ENCODE assay signal across 9 cellular contexts in the genomic region with DNA sequence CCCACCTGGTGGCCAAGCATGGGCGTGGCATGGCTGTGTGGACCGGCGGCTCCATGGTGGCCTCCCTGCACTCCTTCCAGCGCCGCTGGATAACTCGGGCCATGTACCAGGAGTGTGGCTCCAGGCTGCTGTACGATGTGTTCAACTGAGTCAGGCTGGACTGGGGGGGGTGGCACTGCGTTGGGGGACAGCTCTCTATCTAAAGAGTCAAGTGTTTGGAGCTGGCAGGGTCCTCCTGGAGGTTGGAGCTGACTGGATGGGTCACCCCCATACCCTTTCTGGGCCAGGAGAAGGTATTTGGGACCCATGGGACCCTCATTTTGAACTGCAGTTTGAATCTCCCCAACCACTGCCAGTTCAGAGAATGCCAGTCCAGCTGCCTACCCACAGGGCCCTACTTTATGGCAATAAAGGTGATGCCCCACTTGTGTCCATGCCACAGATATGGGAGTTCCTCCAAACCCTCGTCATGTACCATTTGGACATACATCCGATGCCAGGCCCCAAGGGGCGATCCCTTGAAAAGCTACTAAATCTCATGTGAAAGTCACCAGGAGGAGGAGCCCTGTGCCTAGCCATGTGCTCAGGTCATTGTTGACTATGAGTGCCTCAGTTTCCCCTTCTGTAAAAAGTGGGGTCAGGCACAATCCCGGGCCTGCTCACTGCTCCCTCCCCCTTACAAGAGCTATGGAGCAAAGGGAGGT. TPM values are rescaled to one million over a fixed set of nuclear protein-coding genes. Genes with fewer than 3 reads are reported as not detected.
DNase-seq lines count a peak whose midpoint lies in the region; ATAC-seq and TF ChIP-seq lines count a peak whose summit lies in the region.
"Had no signal": no experiment of that assay in that cellular context is flagged by ENCODE, and none has a peak within 500 bp of the region (broad histone marks: within the 10 kb centered on the region; RNA-seq: fewer than 3 reads in every experiment).

No MANE protein-coding gene starts in this region.

- DNase-seq in NCI-H146 (lab: John Stamatoyannopoulos, UW) (peak; percentile 68), NCI-H146 treated with DMSO at 0.1 percent for 48 hours (lab: John Stamatoyannopoulos, UW; ENCODE audit: unreplicated experiment) (no peak), activated T-cell treated with anti-CD3 and anti-CD28 coated beads for 24 hours (ENCODE audit: low read depth) (peak; percentile 67), germinal center (ENCODE audit: low spot score) (peak; percentile 84), gastrocnemius medialis (peak; percentile 59 to 77)

- H3K9me3 ChIP-seq in HUES48 (ENCODE audit: control insufficient read depth, insufficient read depth, low read length) (no peaks in the 10 kb centered on the region), gastrocnemius medialis (no peaks in the 10 kb centered on the region)

- peaks cover 7% of the 10 kb centered on the region for H3K27me3 ChIP-seq in HUES48 (ENCODE audit: control insufficient read depth, insufficient read depth, low read length)
- H3K27me3 ChIP-seq in gastrocnemius medialis, result no peaks in the 10 kb centered on the region

- ATAC-seq in gastrocnemius medialis, result no peak
- ATAC-seq in HG03460 (IDR thresholded peaks at IDR 0.05; ENCODE audit: unreplicated experiment), result no peak
- no peak for ATAC-seq in GM21786 (IDR thresholded peaks at IDR 0.05; ENCODE audit: unreplicated experiment)

- H3K4me3 ChIP-seq in HUES48 (ENCODE audit: low read depth, low read length) (peak overlapping the region; percentile 62), gastrocnemius medialis (peak overlapping the region; percentile 65 to 78 (median 72))

- H3K9ac ChIP-seq in HUES48 (ENCODE audit: low read depth, low read length), result no peak overlapping the region

- TF ChIP-seq CTCF in gastrocnemius medialis (IDR thresholded peaks at IDR 0.05 in 4 of 5, conservative IDR thresholded peaks at IDR 0.05 in 1 of 5), result peak; percentile 91 to 99 (median 95)

- intact Hi-C loops in gastrocnemius medialis (cut with DNase I; ENCODE audit: low total_unique reads), result loop anchor here (2.0 to 10.0 kb wide), 4 partner anchors 183 to 327 kb away; a partner anchor contains a TSS

- peaks cover 35% of the 10 kb centered on the region for H3K36me3 ChIP-seq in HUES48 (ENCODE audit: control insufficient read depth, insufficient read depth, low read length)
- H3K36me3 ChIP-seq in gastrocnemius medialis, result peaks cover 0 to 15% of the 10 kb centered on the region in 2 donors

- in situ Hi-C loops in gastrocnemius medialis (cut with MboI; ENCODE audit: low sequenced_read_pairs in 4 of 4), result loop anchor here in 2 of 4 donors (5.0 to 10.0 kb wide), 2 partner anchors 203 to 211 kb away; no protein-coding TSS in a partner anchor

- H3K27ac ChIP-seq in HUES48 (ENCODE audit: low read depth, low read length), result no peak overlapping the region
- peak overlapping the region; percentile 63 to 83 (median 77) for H3K27ac ChIP-seq in gastrocnemius medialis

- H3K4me1 ChIP-seq in HUES48 (ENCODE audit: control insufficient read depth, insufficient read depth, low read length), result peaks cover 22% of the 10 kb centered on the region
- H3K4me1 ChIP-seq in gastrocnemius medialis, result peaks cover 18 to 24% of the 10 kb centered on the region in 2 donors

- TF ChIP-seq POLR2A in gastrocnemius medialis (IDR thresholded peaks at IDR 0.05), result no peak

RNA-seq across cellular contexts. Expression of a gene that starts 1.5 kb away (rescaled TPM):
- total RNA-seq in gastrocnemius medialis, result under 1 TPM in 2 of 4 donors, not detected in 2; 0.22 to 0.39 TPM

RNA-seq across cellular contexts. Expression of a gene that starts 6.0 kb away (rescaled TPM):
- total RNA-seq in gastrocnemius medialis, result 100 to 1,000 TPM in 2 of 4 donors, 10 to 100 TPM in 2; 72.3 to 127 (median 107) TPM

RNA-seq across cellular contexts. Expression of a gene that starts 6.1 kb away (rescaled TPM):
- not detected for total RNA-seq in gastrocnemius medialis
- total RNA-seq: bronchial epithelial cell had no signal

RNA-seq across cellular contexts. Expression of a gene that starts 17.9 kb away (rescaled TPM):
- 1 to 10 TPM in 2 of 4 donors, under 1 TPM in 1, not detected in 1; 1.00 to 2.0 (median 1.4) TPM for total RNA-seq in gastrocnemius medialis

RNA-seq across cellular contexts. Expression of a gene that starts 51.9 kb away (rescaled TPM):
- total RNA-seq in gastrocnemius medialis, result 1 to 10 TPM; 3.2 to 7.3 (median 5.3) TPM
